16 cellular contexts compared by ENCODE assay signal in genomic region chr2:65374999-65375398, GRCh38.
"Had no signal": no experiment of that assay in that cellular context is flagged by ENCODE, and none has a peak within 500 bp of the region (broad histone marks: within the 10 kb centered on the region; RNA-seq: fewer than 3 reads in every experiment).

No MANE protein-coding gene starts in this region.

- H3K4me3 ChIP-seq: adrenal gland, heart right ventricle, neural progenitor cell, skin epidermis, testis had no signal

- H3K4me3 Mint-ChIP-seq: activated B cell treated with CpG ODN at 0.5 μM for 24 hours; activated CD4-positive, alpha-beta T cell treated with anti-CD3 and anti-CD28 coated beads, Interleukin-2, amount 10 ng/mL, durations not matched to agents 24 days and 14 days; activated T-helper 17 cell treated with anti-CD3 and anti-CD28 coated beads, Interleukin-2, amount 50 U/mL, for 72 hours; central memory CD8-positive, alpha-beta T cell; neural progenitor cell; stimulated activated naive CD8-positive, alpha-beta T cell treated with anti-CD3 and anti-CD28 coated beads, Interleukin-15, amount 100 ng/mL, for 72 hours had no signal

- ATAC-seq: activated T-helper 17 cell treated with anti-CD3 and anti-CD28 coated beads, Interleukin-2, amount 50 U/mL, for 72 hours; heart right ventricle; stimulated activated naive CD8-positive, alpha-beta T cell treated with anti-CD3 and anti-CD28 coated beads, Interleukin-15, amount 100 ng/mL, for 72 hours had no signal

- DNase-seq: activated B cell treated with CpG ODN at 0.5 μM for 24 hours; activated CD4-positive, alpha-beta T cell treated with anti-CD3 and anti-CD28 coated beads, Interleukin-2, amount 10 ng/mL, durations not matched to agents 24 days and 14 days; activated naive CD4-positive, alpha-beta T cell treated with anti-CD3 and anti-CD28 coated beads, Interleukin-2, amount 50 U/mL, for 16 hours; activated T-cell treated with anti-CD3 and anti-CD28 coated beads for 4 hours; adrenal gland; effector memory CD4-positive, alpha-beta T cell; heart right ventricle; islet precursor cell; stimulated activated CD4-positive, alpha-beta T cell treated with anti-CD3 and anti-CD28 coated beads, Interleukin-4, amount 100 ng/mL, for 4 hours; stimulated activated naive CD8-positive, alpha-beta T cell treated with anti-CD3 and anti-CD28 coated beads, Interleukin-15, amount 100 ng/mL, for 72 hours; testis had no signal

- H3K9me3 ChIP-seq: adrenal gland, heart right ventricle, testis had no signal

- H2AFZ ChIP-seq: neural progenitor cell, parathyroid adenoma had no signal

- H3K27me3 Mint-ChIP-seq: activated T-helper 17 cell treated with anti-CD3 and anti-CD28 coated beads, Interleukin-2, amount 50 U/mL, for 72 hours; central memory CD8-positive, alpha-beta T cell had no signal

- H3K4me2 ChIP-seq: neural progenitor cell had no signal

- H3K4me1 Mint-ChIP-seq: activated T-helper 17 cell treated with anti-CD3 and anti-CD28 coated beads, Interleukin-2, amount 50 U/mL, for 72 hours; central memory CD8-positive, alpha-beta T cell had no signal

- H3K27ac Mint-ChIP-seq: activated B cell treated with CpG ODN at 0.5 μM for 24 hours; activated CD4-positive, alpha-beta T cell treated with anti-CD3 and anti-CD28 coated beads, Interleukin-2, amount 10 ng/mL, durations not matched to agents 24 days and 14 days; activated T-helper 17 cell treated with anti-CD3 and anti-CD28 coated beads, Interleukin-2, amount 50 U/mL, for 72 hours; stimulated activated naive CD8-positive, alpha-beta T cell treated with anti-CD3 and anti-CD28 coated beads, Interleukin-15, amount 100 ng/mL, for 72 hours had no signal

- H3K36me3 ChIP-seq: adrenal gland, neural progenitor cell had no signal

- H3K27ac ChIP-seq: adrenal gland, heart right ventricle, neural progenitor cell, parathyroid adenoma, testis had no signal

- H3K27me3 ChIP-seq: adrenal gland, heart right ventricle, neural progenitor cell, testis had no signal

- H3K9me3 Mint-ChIP-seq: activated B cell treated with CpG ODN at 0.5 μM for 24 hours; activated CD4-positive, alpha-beta T cell treated with anti-CD3 and anti-CD28 coated beads, Interleukin-2, amount 10 ng/mL, durations not matched to agents 24 days and 14 days; activated T-helper 17 cell treated with anti-CD3 and anti-CD28 coated beads, Interleukin-2, amount 50 U/mL, for 72 hours; central memory CD8-positive, alpha-beta T cell; neural progenitor cell; stimulated activated naive CD8-positive, alpha-beta T cell treated with anti-CD3 and anti-CD28 coated beads, Interleukin-15, amount 100 ng/mL, for 72 hours had no signal

- H3K9ac ChIP-seq: neural progenitor cell, parathyroid adenoma had no signal

- H3K4me1 ChIP-seq: testis had no signal
